3 cellular contexts compared by ENCODE assay signal in genomic region chr20:9672027-9672426, GRCh38.
TF ChIP-seq lines count a peak whose summit lies in the region.

No MANE protein-coding gene starts in this region.

TF ChIP-seq in HepG2, 621 proteins besides CTCF, POLR2A, EP300 and RAD21:
- TF ChIP-seq DMTF1 (CRISPR knock-in tag; IDR thresholded peaks at IDR 0.05) = no peak
- TF ChIP-seq MTA3 (CRISPR knock-in tag; IDR thresholded peaks at IDR 0.05) = no peak
- no peak for TF ChIP-seq FIP1L1 (IDR thresholded peaks at IDR 0.05; ENCODE audit: borderline replicate concordance, insufficient read depth, low read depth, low read length)
- TF ChIP-seq ATF7-NPFF (CRISPR knock-in tag; IDR thresholded peaks at IDR 0.05; ENCODE audit: low read depth) = no peak
- TF ChIP-seq MAFF (IDR thresholded peaks at IDR 0.05; ENCODE audit: low read depth, low read length) = peak; percentile 92
- no peak for TF ChIP-seq CC2D1A (CRISPR knock-in tag; IDR thresholded peaks at IDR 0.05)
- peak; percentile 92 to 95 for TF ChIP-seq MAFK (conservative IDR thresholded peaks at IDR 0.05 in 1 of 2, IDR thresholded peaks at IDR 0.05 in 1 of 2; ENCODE audit: low read length in 2 of 2)
- TF ChIP-seq ZBTB10 (CRISPR knock-in tag; IDR thresholded peaks at IDR 0.05; ENCODE audit: borderline replicate concordance) = no peak

TF ChIP-seq in K562, 482 proteins besides CTCF, POLR2A, EP300 and RAD21 (continued from another document):
- no peak for TF ChIP-seq CHD7 (IDR thresholded peaks at IDR 0.05; ENCODE audit: low read depth, low read length)
- no peak for TF ChIP-seq MTA2 (IDR thresholded peaks at IDR 0.05; ENCODE audit: low read depth)

TF ChIP-seq in GM23338, 12 proteins besides CTCF, POLR2A, EP300 and RAD21 (continued from another document):
- TF ChIP-seq ZNF462 (CRISPR knock-in tag; IDR thresholded peaks at IDR 0.05) = no peak
- TF ChIP-seq JUNB (IDR thresholded peaks at IDR 0.05; ENCODE audit: unreplicated experiment) = no peak
- no peak for TF ChIP-seq ETS1 (IDR thresholded peaks at IDR 0.05)
- TF ChIP-seq ZNF114 (CRISPR knock-in tag; IDR thresholded peaks at IDR 0.05) = no peak
- no peak for TF ChIP-seq CREB1 (CRISPR knock-in tag; IDR thresholded peaks at IDR 0.05; ENCODE audit: low read depth)
